In genomic region chr16:57130950-57131321, GRCh38 we compare ENCODE assay signal across 20 cellular contexts. TPM values are rescaled to one million over a fixed set of nuclear protein-coding genes. Genes with fewer than 3 reads are reported as not detected.
DNase-seq lines count a peak whose midpoint lies in the region; ATAC-seq, FAIRE-seq and TF ChIP-seq lines count a peak whose summit lies in the region.
"Had no signal": no experiment of that assay in that cellular context is flagged by ENCODE, and none has a peak within 500 bp of the region (broad histone marks: within the 10 kb centered on the region; RNA-seq: fewer than 3 reads in every experiment).

No MANE protein-coding gene starts in this region.

- in situ Hi-C loops in K562 (cut with MboI): no loop called here

- no peak for FAIRE-seq in K562 (lab: Jason Lieb, UNC)
- FAIRE-seq in GM19239 (lab: Jason Lieb, UNC): no peak
- FAIRE-seq: GM12891 had no signal

- H3K4me1 ChIP-seq in CD4-positive, CD25-positive, alpha-beta regulatory T cell (ENCODE audit: control insufficient read depth, insufficient read depth, low read length, poor library complexity, severe bottlenecking): peaks cover 99% of the 10 kb centered on the region
- H3K4me1 ChIP-seq in HUES64 (ENCODE audit: insufficient read depth, low read length): no peaks in the 10 kb centered on the region
- peaks cover 2 to 3% of the 10 kb centered on the region in 2 experiments; a peak in 4 of 5 replicates for H3K4me1 ChIP-seq in K562 (replicated peaks in 1 of 2; ENCODE audit: control insufficient read depth in 2 of 2, insufficient read depth in 2 of 2, low read length in 2 of 2)

- no peaks in the 10 kb centered on the region for H3K79me2 ChIP-seq in K562 (ENCODE audit: control insufficient read depth, insufficient read depth, low read length)

- POLR2A ChIA-PET in K562 (lab: Yijun Ruan, JAX): interaction anchor here (0.5 to 1.7 kb wide), 3 partner anchors 11 to 15 kb away, joined by 3 to 4 read pairs (median 3); no protein-coding TSS in a partner anchor
- POLR2A ChIA-PET in naive thymus-derived CD8-positive, alpha-beta T cell (lab: Charles Lee): interaction anchor here (0.6 to 5.3 kb wide), 5 partner anchors 12 to 141 kb away, joined by 3 to 30 read pairs (median 3); partner anchors contain the start of gene NLRC5

- H2AFZ ChIP-seq in K562 (ENCODE audit: low read depth, low read length): no peak overlapping the region

- no peaks in the 10 kb centered on the region for H3K27me3 ChIP-seq in CD4-positive, CD25-positive, alpha-beta regulatory T cell (ENCODE audit: control insufficient read depth, insufficient read depth, low read length)
- H3K27me3 ChIP-seq in HUES64 (ENCODE audit: insufficient read depth, low read length) (no peaks in the 10 kb centered on the region), K562 (ENCODE audit: control insufficient read depth in 2 of 2, insufficient read depth in 2 of 2, low read length in 2 of 2) (no peaks in the 10 kb centered on the region)
- H3K27me3 ChIP-seq: esophagus squamous epithelium, MG63 had no signal

- TF ChIP-seq CTCF in K562 (IDR thresholded peaks at IDR 0.05 in 2 of 3, conservative IDR thresholded peaks at IDR 0.05 in 1 of 3; ENCODE audit: insufficient read depth in 2 of 3, low read depth in 1 of 3, low read length in 3 of 3): no peak

- no peak overlapping the region for H3K4me2 ChIP-seq in K562 (ENCODE audit: insufficient read depth, low read length)

- H3K9me3 ChIP-seq in CD4-positive, CD25-positive, alpha-beta regulatory T cell (ENCODE audit: control insufficient read depth in 2 of 2, low read length in 2 of 2): no peaks in the 10 kb centered on the region
- no peaks in the 10 kb centered on the region for H3K9me3 ChIP-seq in HUES64 (ENCODE audit: insufficient read depth, low read depth, low read length)
- no peaks in the 10 kb centered on the region for H3K9me3 ChIP-seq in K562 (replicated peaks; ENCODE audit: control insufficient read depth, insufficient read depth, low read depth, low read length)
- H3K9me3 ChIP-seq: esophagus squamous epithelium, MG63 had no signal

- intact Hi-C loops in K562 (cut with micrococcal nuclease): no loop called here

- H3K4me1 Mint-ChIP-seq in CD4-positive, CD25-positive, alpha-beta regulatory T cell: peaks cover 9 to 99% (median 65%) of the 10 kb centered on the region in 4 donors
- peaks cover 62 to 99% (median 94%) of the 10 kb centered on the region in 4 donors for H3K4me1 Mint-ChIP-seq in naive thymus-derived CD8-positive, alpha-beta T cell

- H4K20me1 ChIP-seq in K562 (replicated peaks; ENCODE audit: control insufficient read depth, insufficient read depth, low read length): no peaks in the 10 kb centered on the region

- H3K9me3 Mint-ChIP-seq in CD4-positive, CD25-positive, alpha-beta regulatory T cell: peaks cover 0 to 2% (median 0%) of the 10 kb centered on the region in 7 donors
- no peaks in the 10 kb centered on the region for H3K9me3 Mint-ChIP-seq in naive thymus-derived CD8-positive, alpha-beta T cell
- H3K9me3 Mint-ChIP-seq: H9 had no signal

- peak overlapping the region; percentile 95 to 99 (median 97) for H3K27ac Mint-ChIP-seq in CD4-positive, CD25-positive, alpha-beta regulatory T cell
- H3K27ac Mint-ChIP-seq in naive thymus-derived CD8-positive, alpha-beta T cell: peak overlapping the region; percentile 89 to 98 (median 97)
- H3K27ac Mint-ChIP-seq: H9 had no signal

- peak overlapping the region; percentile 88 for H3K27ac ChIP-seq in CD4-positive, CD25-positive, alpha-beta regulatory T cell (ENCODE audit: insufficient read depth, low read length, poor library complexity, severe bottlenecking)
- H3K27ac ChIP-seq in HUES64 (ENCODE audit: low read depth, low read length) (no peak overlapping the region), K562 (ENCODE audit: extremely low read depth, low read depth, low read length) (no peak overlapping the region)
- H3K27ac ChIP-seq: esophagus squamous epithelium had no signal

- H3K9me1 ChIP-seq in K562 (ENCODE audit: control insufficient read depth, insufficient read depth, low read length): no peaks in the 10 kb centered on the region

- H3K36me3 Mint-ChIP-seq in CD4-positive, CD25-positive, alpha-beta regulatory T cell: peaks cover 10% of the 10 kb centered on the region
- no peaks in the 10 kb centered on the region for H3K36me3 Mint-ChIP-seq in naive thymus-derived CD8-positive, alpha-beta T cell

- 90% methylated on average over 6 of the region's 6 CpGs for WGBS in HUES64
- WGBS in K562 (ENCODE audit: insufficient coverage, low coverage, missing lambda C conversion rate): 39% methylated on average over 4 of the region's 6 CpGs

- no peak for DNase-seq in CD4-positive, CD25-positive, alpha-beta regulatory T cell
- DNase-seq in K562 (ENCODE audit: extremely low read depth in 1 of 4, low spot score in 3 of 4): no peak
- no peak for DNase-seq in naive thymus-derived CD8-positive, alpha-beta T cell
- no peak for DNase-seq in UCSD-AML1 (lab: John Stamatoyannopoulos, UW; ENCODE audit: unreplicated experiment)
- DNase-seq in GM19239 (ENCODE audit: insufficient read length, low spot score): no peak
- no peak for DNase-seq in cerebellum (ENCODE audit: low spot score)
- DNase-seq: activated gamma-delta T cell treated with Interleukin-2 at 50 U/mL for 16 hours; cerebellar nuclear complex; COR-L47; DMS79 treated with DMSO at 0.1 percent for 48 hours; esophagus squamous epithelium; H9; mammary epithelial cell; MG63; NCI-H526 treated with DMSO at 0.1 percent for 48 hours; stimulated activated CD4-positive, alpha-beta T cell treated with anti-CD3 and anti-CD28 coated beads, Interleukin-15, amount 100 ng/mL, for 24 hours; trophoblast cell had no signal

- no peak for TF ChIP-seq EP300 in K562 (IDR thresholded peaks at IDR 0.05; ENCODE audit: low read length)

- no peaks in the 10 kb centered on the region for H3K36me3 ChIP-seq in CD4-positive, CD25-positive, alpha-beta regulatory T cell (ENCODE audit: control insufficient read depth, insufficient read depth, low read length)
- no peaks in the 10 kb centered on the region for H3K36me3 ChIP-seq in HUES64 (ENCODE audit: insufficient read depth, low read length)
- H3K36me3 ChIP-seq in K562 (ENCODE audit: control insufficient read depth, insufficient read depth, low read length): no peaks in the 10 kb centered on the region
- H3K36me3 ChIP-seq: MG63 had no signal

- peak overlapping the region; percentile 73 to 96 (median 88) for H3K4me3 Mint-ChIP-seq in CD4-positive, CD25-positive, alpha-beta regulatory T cell
- peak overlapping the region; percentile 79 to 93 (median 86) for H3K4me3 Mint-ChIP-seq in naive thymus-derived CD8-positive, alpha-beta T cell
- H3K4me3 Mint-ChIP-seq: H9 had no signal

- H3K4me3 ChIP-seq in CD4-positive, CD25-positive, alpha-beta regulatory T cell (ENCODE audit: low read depth, low read length): peak overlapping the region; percentile 52
- H3K4me3 ChIP-seq in HUES64 (ENCODE audit: low read length) (no peak overlapping the region), K562 (no peak overlapping the region)
- H3K4me3 ChIP-seq: esophagus squamous epithelium, MG63 had no signal

- BruUV-seq in K562 (replicated peaks; lab: Mats Ljungman, UMichigan): no TSS peak

- TF ChIP-seq RAD21 in K562 (CRISPR knock-in tag; conservative IDR thresholded peaks at IDR 0.05 in 1 of 2, IDR thresholded peaks at IDR 0.05 in 1 of 2): no peak

- H3K27me3 Mint-ChIP-seq in CD4-positive, CD25-positive, alpha-beta regulatory T cell: no peaks in the 10 kb centered on the region
- H3K27me3 Mint-ChIP-seq in naive thymus-derived CD8-positive, alpha-beta T cell: no peaks in the 10 kb centered on the region

- CTCF ChIA-PET in K562 (lab: Yijun Ruan, JAX; ENCODE audit: low intra/inter-chr PET ratio): no interaction called here

- H3K9ac ChIP-seq in HUES64 (ENCODE audit: low read depth, low read length) (peak overlapping the region; percentile 22; the same call in 1 of the 2 replicates), K562 (ENCODE audit: insufficient read depth in 1 of 2, low read depth in 2 of 2, low read length in 2 of 2) (0 out of 4 replicates have a peak overlapping the region, but pooled peaks of 1 of the 2 experiments have one; percentile 5)

- ATAC-seq in CD4-positive, CD25-positive, alpha-beta regulatory T cell (ENCODE audit: low read depth in 2 of 2): no peak
- ATAC-seq in K562 (no peak), GM21447 (IDR thresholded peaks at IDR 0.05; ENCODE audit: unreplicated experiment) (no peak)
- ATAC-seq in naive thymus-derived CD8-positive, alpha-beta T cell: no peak

- TF ChIP-seq POLR2A in K562 (conservative IDR thresholded peaks at IDR 0.05): no peak

RNA-seq across cellular contexts. Expression of gene CPNE2, which starts 38.6 kb away (rescaled TPM):
- 15.3 TPM for total RNA-seq in CD4-positive, CD25-positive, alpha-beta regulatory T cell
- 10 to 100 TPM; 31.7 to 54.7 (median 47.3) TPM for polyA plus RNA-seq in CD4-positive, CD25-positive, alpha-beta regulatory T cell
- 14.3 TPM for polyA plus RNA-seq in HUES64 (2013, experiment 1 of 2)
- 24.5 TPM for polyA plus RNA-seq in HUES64 (2013, experiment 2 of 2)
- 13.7 and 32.7 TPM in 2 replicates for total RNA-seq in K562 (2011; cell fraction: chromatin; rRNA removed; ENCODE audit: low replicate concordance)
- total RNA-seq in K562 (2011; cell fraction: nucleolus; rRNA removed): 12.5 and 13.5 TPM in 2 replicates
- 13.3 and 19.4 TPM in 2 replicates for total RNA-seq in K562 (2011; cell fraction: nucleoplasm; rRNA removed)
- total RNA-seq in K562 (2014; rRNA removed) (7.0 and 7.3 TPM in 2 replicates), K562 (2014; rRNA removed; fragmentation: Illumina TruSeq; extraction: Trizol) (4.2 and 5.0 TPM in 2 replicates), K562 (2015; rRNA removed; fragmentation: Illumina TruSeq; extraction: Trizol) (7.7 and 8.6 TPM in 2 replicates), K562 (2021) (9.5 and 10.6 TPM in 2 replicates), cerebellum (42.8 TPM)
- polyA plus RNA-seq in K562 (2011; rRNA removed) (13.9 and 26.9 TPM in 2 replicates), K562 (2014; fragmentation: Illumina TruSeq; extraction: Trizol) (11.8 and 14.1 TPM in 2 replicates), K562 (2014; fragmentation: Nextera tagmentation; extraction: Ambion mirVana) (1 to 10 TPM; 3.0 to 3.8 TPM), K562 (2014; rRNA removed) (11.7 and 14.0 TPM in 2 replicates)
- polyA plus RNA-seq in K562 (2011; cell fraction: cytosol; rRNA removed): 28.1 and 34.9 TPM in 2 replicates
- 14.0 and 18.6 TPM in 2 replicates for polyA plus RNA-seq in K562 (2011; cell fraction: nucleus; rRNA removed)
- polyA plus RNA-seq in K562 (2012): 14.1 and 33.3 TPM in 2 replicates
- 8.9 and 12.3 TPM in 2 replicates for polyA minus RNA-seq in K562 (2011; rRNA and poly(A)+ RNA removed)
- polyA minus RNA-seq in K562 (2011; cell fraction: cytosol; rRNA and poly(A)+ RNA removed): 7.7 and 8.6 TPM in 2 replicates
- polyA minus RNA-seq in K562 (2011; cell fraction: nucleus; rRNA and poly(A)+ RNA removed): 6.6 and 9.8 TPM in 2 replicates
- 10 to 100 TPM in 1 of 2 experiments, 1 to 10 TPM in 1; 9.6 to 10.3 TPM for total RNA-seq in naive thymus-derived CD8-positive, alpha-beta T cell
- 10 to 100 TPM; 26.8 to 60.4 (median 30.4) TPM for polyA plus RNA-seq in naive thymus-derived CD8-positive, alpha-beta T cell

RNA-seq across cellular contexts. Expression of gene PSME3IP1, which starts 54.9 kb away (rescaled TPM):
- total RNA-seq in CD4-positive, CD25-positive, alpha-beta regulatory T cell: 140 TPM
- polyA plus RNA-seq in CD4-positive, CD25-positive, alpha-beta regulatory T cell: 10 to 100 TPM; 68.1 to 81.5 (median 71.8) TPM
- 68.3 TPM for polyA plus RNA-seq in HUES64 (2013, experiment 1 of 2)
- 76.4 TPM for polyA plus RNA-seq in HUES64 (2013, experiment 2 of 2)
- 53.9 and 134 TPM in 2 replicates for total RNA-seq in K562 (2011; cell fraction: chromatin; rRNA removed; ENCODE audit: low replicate concordance)
- total RNA-seq in K562 (2011; cell fraction: nucleolus; rRNA removed): 46.7 and 60.7 TPM in 2 replicates
- total RNA-seq in K562 (2011; cell fraction: nucleoplasm; rRNA removed): 71.6 and 104 TPM in 2 replicates
- 76.9 and 85.5 TPM in 2 replicates for total RNA-seq in K562 (2014; rRNA removed)
- 143 and 167 TPM in 2 replicates for total RNA-seq in K562 (2014; rRNA removed; fragmentation: Illumina TruSeq; extraction: Trizol)
- 147 and 158 TPM in 2 replicates for total RNA-seq in K562 (2015; rRNA removed; fragmentation: Illumina TruSeq; extraction: Trizol)
- 104 and 106 TPM in 2 replicates for total RNA-seq in K562 (2021)
- 115 and 144 TPM in 2 replicates for polyA plus RNA-seq in K562 (2011; rRNA removed)
- 132 and 144 TPM in 2 replicates for polyA plus RNA-seq in K562 (2011; cell fraction: cytosol; rRNA removed)
- 251 and 259 TPM in 2 replicates for polyA plus RNA-seq in K562 (2011; cell fraction: nucleus; rRNA removed)
- 88.6 and 121 TPM in 2 replicates for polyA plus RNA-seq in K562 (2012)
- 155 and 187 TPM in 2 replicates for polyA plus RNA-seq in K562 (2014; fragmentation: Illumina TruSeq; extraction: Trizol)
- 100 to 1,000 TPM in 1 of 2 experiments, 10 to 100 TPM in 1; 63.8 to 142 TPM for polyA plus RNA-seq in K562 (2014; fragmentation: Nextera tagmentation; extraction: Ambion mirVana)
- polyA plus RNA-seq in K562 (2014; rRNA removed): 146 and 152 TPM in 2 replicates
- 78.0 and 80.4 TPM in 2 replicates for polyA minus RNA-seq in K562 (2011; rRNA and poly(A)+ RNA removed)
- 45.1 and 48.8 TPM in 2 replicates for polyA minus RNA-seq in K562 (2011; cell fraction: cytosol; rRNA and poly(A)+ RNA removed)
- 40.8 and 66.0 TPM in 2 replicates for polyA minus RNA-seq in K562 (2011; cell fraction: nucleus; rRNA and poly(A)+ RNA removed)
- total RNA-seq in naive thymus-derived CD8-positive, alpha-beta T cell: 100 to 1,000 TPM; 137 to 158 TPM
- polyA plus RNA-seq in naive thymus-derived CD8-positive, alpha-beta T cell: 10 to 100 TPM; 66.0 to 81.4 (median 67.1) TPM
- total RNA-seq in cerebellum: 66.1 TPM

RNA-seq across cellular contexts. Expression of gene RSPRY1, which starts 55.2 kb away (rescaled TPM):
- total RNA-seq in CD4-positive, CD25-positive, alpha-beta regulatory T cell: 25.7 TPM
- 10 to 100 TPM; 26.7 to 46.4 (median 36.1) TPM for polyA plus RNA-seq in CD4-positive, CD25-positive, alpha-beta regulatory T cell
- polyA plus RNA-seq in HUES64 (2013, experiment 1 of 2): 23.8 TPM
- 22.3 TPM for polyA plus RNA-seq in HUES64 (2013, experiment 2 of 2)
- 60.1 and 86.3 TPM in 2 replicates for total RNA-seq in K562 (2011; cell fraction: chromatin; rRNA removed; ENCODE audit: low replicate concordance)
- total RNA-seq in K562 (2011; cell fraction: nucleolus; rRNA removed): 29.9 and 41.0 TPM in 2 replicates
- total RNA-seq in K562 (2011; cell fraction: nucleoplasm; rRNA removed): 44.0 and 48.0 TPM in 2 replicates
- total RNA-seq in K562 (2014; rRNA removed): 14.5 and 20.0 TPM in 2 replicates
- 25.5 and 26.3 TPM in 2 replicates for total RNA-seq in K562 (2014; rRNA removed; fragmentation: Illumina TruSeq; extraction: Trizol)
- 25.2 and 27.8 TPM in 2 replicates for total RNA-seq in K562 (2015; rRNA removed; fragmentation: Illumina TruSeq; extraction: Trizol)
- 20.8 and 22.7 TPM in 2 replicates for total RNA-seq in K562 (2021)
- polyA plus RNA-seq in K562 (2011; rRNA removed): 25.4 and 28.0 TPM in 2 replicates
- polyA plus RNA-seq in K562 (2011; cell fraction: cytosol; rRNA removed): 10.7 and 15.7 TPM in 2 replicates
- 21.4 and 28.5 TPM in 2 replicates for polyA plus RNA-seq in K562 (2011; cell fraction: nucleus; rRNA removed)
- 11.1 and 11.4 TPM in 2 replicates for polyA plus RNA-seq in K562 (2012)
- polyA plus RNA-seq in K562 (2014; fragmentation: Illumina TruSeq; extraction: Trizol): 17.6 and 23.1 TPM in 2 replicates
- 10 to 100 TPM; 10.2 to 13.4 TPM for polyA plus RNA-seq in K562 (2014; fragmentation: Nextera tagmentation; extraction: Ambion mirVana)
- polyA plus RNA-seq in K562 (2014; rRNA removed): 15.0 and 17.5 TPM in 2 replicates
- polyA minus RNA-seq in K562 (2011; rRNA and poly(A)+ RNA removed): 61.4 and 62.4 TPM in 2 replicates
- polyA minus RNA-seq in K562 (2011; cell fraction: cytosol; rRNA and poly(A)+ RNA removed): 31.9 and 34.4 TPM in 2 replicates
- 26.1 and 51.2 TPM in 2 replicates for polyA minus RNA-seq in K562 (2011; cell fraction: nucleus; rRNA and poly(A)+ RNA removed)
- total RNA-seq in naive thymus-derived CD8-positive, alpha-beta T cell: 10 to 100 TPM; 25.9 to 32.6 TPM
- polyA plus RNA-seq in naive thymus-derived CD8-positive, alpha-beta T cell: 10 to 100 TPM; 28.4 to 34.6 (median 29.3) TPM
- total RNA-seq in cerebellum: 61.0 TPM
